ENCODE assay signal across 12 cellular contexts in the genomic region with DNA sequence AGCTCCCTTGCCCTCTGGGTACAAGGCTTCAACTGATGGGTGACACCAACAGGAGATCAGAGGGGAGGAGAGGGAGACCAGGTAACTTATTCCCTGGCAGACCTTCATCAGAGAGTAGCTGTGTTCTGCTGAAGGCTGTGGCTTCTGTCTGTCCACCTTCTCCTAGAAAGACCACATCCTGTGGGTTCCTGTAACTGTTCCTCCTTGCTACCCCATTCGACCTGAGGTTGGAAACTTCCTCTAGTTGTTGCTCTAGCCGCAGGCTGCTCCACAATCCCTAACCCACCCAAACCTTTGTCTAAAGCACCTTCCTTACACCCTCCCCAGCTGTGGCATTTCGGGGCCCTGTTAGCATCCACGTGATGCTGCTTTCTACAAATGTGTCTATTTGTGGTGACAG.
DNase-seq lines count a peak whose midpoint lies in the region; ATAC-seq and TF ChIP-seq lines count a peak whose summit lies in the region.
"Had no signal": no experiment of that assay in that cellular context is flagged by ENCODE, and none has a peak within 500 bp of the region (broad histone marks: within the 10 kb centered on the region; RNA-seq: fewer than 3 reads in every experiment).

No MANE protein-coding gene starts in this region.

- H3K27me3 ChIP-seq in DND-41 (ENCODE audit: insufficient read depth, low read length, poor library complexity), result no peaks in the 10 kb centered on the region
- no peaks in the 10 kb centered on the region for H3K27me3 ChIP-seq in WERI-Rb-1 (ENCODE audit: insufficient read depth, low read depth, severe bottlenecking)
- H3K27me3 ChIP-seq: SJSA1 had no signal

- H3K9me3 Mint-ChIP-seq in T-helper 2 cell treated with Interferon-gamma antibody and Interleukin-4, amounts not matched to agents 5 μg/mL and 100 μg/mL, for 36 hours, result no peaks in the 10 kb centered on the region
- no peaks in the 10 kb centered on the region for H3K9me3 Mint-ChIP-seq in natural killer cell

- H3K79me2 ChIP-seq in DND-41 (ENCODE audit: insufficient read depth, low read length), result no peaks in the 10 kb centered on the region

- DNase-seq in DND-41 (peak; percentile 92), natural killer cell (no peak), HK-2 (ENCODE audit: unreplicated experiment) (no peak), WERI-Rb-1 (no peak)
- DNase-seq in T-helper 2 cell treated with Interferon-gamma antibody and Interleukin-4, amounts not matched to agents 5 μg/mL and 100 μg/mL, for 36 hours (ENCODE audit: low spot score), result peak; percentile 50
- DNase-seq in stimulated activated naive CD4-positive, alpha-beta T cell treated with Interleukin-2 at 50 U/mL for 16 hours (lab: John Stamatoyannopoulos, UW), result no peak
- DNase-seq: amygdala, COR-L47, NCI-H187, psoas muscle had no signal

- peaks cover 85% of the 10 kb centered on the region for H3K4me1 Mint-ChIP-seq in T-helper 2 cell treated with Interferon-gamma antibody and Interleukin-4, amounts not matched to agents 5 μg/mL and 100 μg/mL, for 36 hours (ENCODE audit: low read depth)
- H3K4me1 Mint-ChIP-seq in natural killer cell, result peaks cover 82 to 86% of the 10 kb centered on the region in 2 donors

- H3K36me3 Mint-ChIP-seq in T-helper 2 cell treated with Interferon-gamma antibody and Interleukin-4, amounts not matched to agents 5 μg/mL and 100 μg/mL, for 36 hours (ENCODE audit: low read depth), result peaks cover 11% of the 10 kb centered on the region
- no peaks in the 10 kb centered on the region for H3K36me3 Mint-ChIP-seq in natural killer cell

- no peak for TF ChIP-seq CTCF in DND-41 (IDR thresholded peaks at IDR 0.05; ENCODE audit: borderline replicate concordance, extremely low read depth, low read length, poor library complexity, severe bottlenecking)
- no peak for TF ChIP-seq CTCF in natural killer cell (IDR thresholded peaks at IDR 0.05)
- no peak for TF ChIP-seq CTCF in WERI-Rb-1 (IDR thresholded peaks at IDR 0.05; ENCODE audit: low read depth, low read length)

- H2AFZ ChIP-seq in DND-41 (ENCODE audit: low read depth, low read length), result no peak overlapping the region

- no peaks in the 10 kb centered on the region for H3K9me3 ChIP-seq in DND-41 (ENCODE audit: insufficient read depth, low read length, severe bottlenecking)
- no peaks in the 10 kb centered on the region for H3K9me3 ChIP-seq in WERI-Rb-1 (ENCODE audit: severe bottlenecking)
- H3K9me3 ChIP-seq: psoas muscle, SJSA1 had no signal

- ATAC-seq in DND-41 (ENCODE audit: insufficient read depth, low read depth) (peak; percentile 91), GM21515 (IDR thresholded peaks at IDR 0.05; ENCODE audit: unreplicated experiment) (peak; percentile 55), natural killer cell (peak; percentile 25 to 51 (median 31))
- ATAC-seq: psoas muscle had no signal

- H3K27ac ChIP-seq in DND-41 (ENCODE audit: low read length) (peak overlapping the region; percentile 87), WERI-Rb-1 (no peak overlapping the region)
- H3K27ac ChIP-seq: psoas muscle, SJSA1 had no signal

- H3K4me1 ChIP-seq in DND-41 (ENCODE audit: insufficient read depth, low read length), result peaks cover 88% of the 10 kb centered on the region
- H3K4me1 ChIP-seq: psoas muscle, SJSA1 had no signal

- H3K9ac ChIP-seq in DND-41 (ENCODE audit: low read depth, low read length), result peak overlapping the region; percentile 22; the same call in 1 of the 2 replicates

- H3K27ac Mint-ChIP-seq in T-helper 2 cell treated with Interferon-gamma antibody and Interleukin-4, amounts not matched to agents 5 μg/mL and 100 μg/mL, for 36 hours, result peak overlapping the region; percentile 77
- peak overlapping the region; percentile 15 to 81 for H3K27ac Mint-ChIP-seq in natural killer cell

- no peaks in the 10 kb centered on the region for H3K27me3 Mint-ChIP-seq in T-helper 2 cell treated with Interferon-gamma antibody and Interleukin-4, amounts not matched to agents 5 μg/mL and 100 μg/mL, for 36 hours (ENCODE audit: low read depth)
- no peaks in the 10 kb centered on the region for H3K27me3 Mint-ChIP-seq in natural killer cell (ENCODE audit: low read depth in 2 of 2)

- 0 out of 4 replicates have a peak overlapping the region, but pooled peaks of 1 of the 2 experiments have one; percentile 3 for H3K4me3 ChIP-seq in DND-41 (ENCODE audit: low read depth in 1 of 2, low read length in 2 of 2)
- no peak overlapping the region for H3K4me3 ChIP-seq in WERI-Rb-1 (ENCODE audit: low read depth, low read length)
- H3K4me3 ChIP-seq: psoas muscle, SJSA1 had no signal

- peak overlapping the region; percentile 76 for H3K4me3 Mint-ChIP-seq in T-helper 2 cell treated with Interferon-gamma antibody and Interleukin-4, amounts not matched to agents 5 μg/mL and 100 μg/mL, for 36 hours
- peak overlapping the region; percentile 64 for H3K4me3 Mint-ChIP-seq in natural killer cell

- H4K20me1 ChIP-seq in DND-41 (ENCODE audit: insufficient read depth, low read length), result no peaks in the 10 kb centered on the region

- peak overlapping the region; percentile 39 for H3K4me2 ChIP-seq in DND-41 (ENCODE audit: insufficient read depth, low read length)

- H3K36me3 ChIP-seq in DND-41 (ENCODE audit: insufficient read depth, low read length), result no peaks in the 10 kb centered on the region
- H3K36me3 ChIP-seq in WERI-Rb-1, result no peaks in the 10 kb centered on the region
- H3K36me3 ChIP-seq: SJSA1 had no signal

- intact Hi-C loops in natural killer cell (cut with micrococcal nuclease), result no loop called here

Comparison
In these comparisons a context has a peak if more than half of its experiments do, and no peak if none do; other contexts are left out.
1. ATAC-seq: peak in every context shown above with its lines; median percentile 91 in DND-41; 55 in GM21515; 31 in natural killer cell.
2. DNase-seq: peak in DND-41 (single experiment) and T-helper 2 cell treated with Interferon-gamma antibody and Interleukin-4, amounts not matched to agents 5 μg/mL and 100 μg/mL, for 36 hours (single experiment); none in natural killer cell (single experiment), stimulated activated naive CD4-positive, alpha-beta T cell treated with Interleukin-2 at 50 U/mL for 16 hours (single experiment), HK-2 (single experiment) and WERI-Rb-1 (single experiment).